ENCODE assay signal across 9 cellular contexts in the genomic region with DNA sequence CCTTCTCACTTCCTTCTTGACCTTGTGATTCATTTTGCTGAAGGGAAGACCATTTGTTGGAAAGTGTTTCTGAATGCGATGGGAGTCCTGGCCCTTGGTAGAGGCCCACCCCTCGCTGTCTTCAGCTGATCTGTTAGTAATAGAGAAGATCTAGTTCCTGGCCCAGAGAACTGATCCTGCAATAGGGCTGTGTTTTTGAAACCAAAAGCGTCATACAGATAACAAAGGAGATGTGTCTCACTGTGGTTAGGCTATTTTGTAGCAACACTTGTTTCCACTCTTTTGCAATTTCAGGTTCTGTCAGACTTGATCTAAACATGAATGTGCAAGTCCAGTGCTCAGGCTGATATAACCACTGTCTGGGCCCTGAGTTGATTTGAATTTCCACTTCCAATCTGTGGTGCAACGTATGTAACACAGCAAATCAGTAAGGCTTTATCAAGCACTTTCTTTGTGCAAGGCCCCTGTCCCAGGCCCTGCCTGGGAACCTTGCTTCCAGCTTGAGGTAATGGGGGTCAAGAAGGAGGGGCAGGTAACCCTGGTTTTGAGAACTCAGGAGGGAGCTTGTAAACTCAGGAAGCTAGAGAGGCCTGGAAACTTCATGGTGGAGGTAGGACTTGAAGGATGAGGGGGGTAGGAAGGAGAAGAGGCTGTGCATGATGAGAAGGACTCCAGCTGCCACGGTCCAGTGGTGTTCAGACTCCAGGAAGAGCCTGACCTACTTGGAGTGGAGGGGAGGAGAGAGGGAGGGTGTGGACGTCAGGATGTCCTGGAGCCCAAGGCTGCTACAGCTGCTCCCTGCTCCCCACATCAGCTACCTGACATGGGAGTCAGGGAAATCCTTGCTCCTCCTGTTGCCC. TPM values are rescaled to one million over a fixed set of nuclear protein-coding genes. Genes with fewer than 3 reads are reported as not detected.
DNase-seq lines count a peak whose midpoint lies in the region; ATAC-seq and TF ChIP-seq lines count a peak whose summit lies in the region.
"Had no signal": no experiment of that assay in that cellular context is flagged by ENCODE, and none has a peak within 500 bp of the region (broad histone marks: within the 10 kb centered on the region; RNA-seq: fewer than 3 reads in every experiment).

No MANE protein-coding gene starts in this region.

- TF ChIP-seq EP300 in esophagus muscularis mucosa (IDR thresholded peaks at IDR 0.05): no peak

- no peaks in the 10 kb centered on the region for H3K27me3 Mint-ChIP-seq in CD4-positive, alpha-beta memory T cell
- no peaks in the 10 kb centered on the region for H3K27me3 Mint-ChIP-seq in activated CD8-positive, alpha-beta T cell treated with anti-CD3 and anti-CD28 coated beads for 36 hours

- peaks cover 0 to 2% of the 10 kb centered on the region in 2 donors for H3K36me3 Mint-ChIP-seq in CD4-positive, alpha-beta memory T cell
- no peaks in the 10 kb centered on the region for H3K36me3 Mint-ChIP-seq in activated CD8-positive, alpha-beta T cell treated with anti-CD3 and anti-CD28 coated beads for 36 hours (ENCODE audit: low read depth)
- H3K36me3 Mint-ChIP-seq: brain had no signal

- 62% methylated on average over 6 of the region's 6 CpGs for WGBS in esophagus muscularis mucosa
- 68% methylated on average over 6 of the region's 6 CpGs for WGBS in prostate gland

- H3K4me3 Mint-ChIP-seq in CD4-positive, alpha-beta memory T cell: peak overlapping the region in 7 of 8 donors; percentile 73 to 89 (median 77)
- H3K4me3 Mint-ChIP-seq in activated CD8-positive, alpha-beta T cell treated with anti-CD3 and anti-CD28 coated beads for 36 hours: peak overlapping the region; percentile 42
- H3K4me3 Mint-ChIP-seq: brain had no signal

- H3K9me3 Mint-ChIP-seq in CD4-positive, alpha-beta memory T cell: no peaks in the 10 kb centered on the region
- H3K9me3 Mint-ChIP-seq in activated CD8-positive, alpha-beta T cell treated with anti-CD3 and anti-CD28 coated beads for 36 hours: no peaks in the 10 kb centered on the region
- H3K9me3 Mint-ChIP-seq: brain had no signal

- H3K4me3 ChIP-seq in CD4-positive, alpha-beta memory T cell (ENCODE audit: low read length in 2 of 2): no peak overlapping the region
- H3K4me3 ChIP-seq in esophagus muscularis mucosa (no peak overlapping the region), prostate gland (no peak overlapping the region)

- intact Hi-C loops in CD4-positive, alpha-beta memory T cell (cut with micrococcal nuclease): loop anchor here (1.0 kb wide), 1 partner anchor 45 kb away; no protein-coding TSS in a partner anchor
- intact Hi-C loops in activated CD8-positive, alpha-beta T cell treated with anti-CD3 and anti-CD28 coated beads for 36 hours (cut with micrococcal nuclease): loop anchor here (2.0 kb wide), 1 partner anchor 45 kb away; no protein-coding TSS in a partner anchor
- intact Hi-C loops in left colon (cut with DNase I, micrococcal nuclease) (no loop called here), esophagus muscularis mucosa (cut with DNase I) (no loop called here), prostate gland (cut with DNase I) (no loop called here)

- no peak for TF ChIP-seq POLR2A in esophagus muscularis mucosa (IDR thresholded peaks at IDR 0.05; ENCODE audit: low read depth)
- no peak for TF ChIP-seq POLR2A in prostate gland (IDR thresholded peaks at IDR 0.05)

- no peaks in the 10 kb centered on the region for H3K9me3 ChIP-seq in CD4-positive, alpha-beta memory T cell (ENCODE audit: control insufficient read depth in 1 of 2, low read length in 2 of 2)
- H3K9me3 ChIP-seq in esophagus muscularis mucosa: no peaks in the 10 kb centered on the region
- no peaks in the 10 kb centered on the region for H3K9me3 ChIP-seq in prostate gland

- POLR2A ChIA-PET in CD4-positive, alpha-beta memory T cell (lab: Charles Lee; ENCODE audit: partially characterized antibody): interaction anchor here (0.6 to 7.1 kb wide), 9 partner anchors 10 to 1047 kb away, joined by 3 to 110 read pairs (median 4); a partner anchor contains a TSS
- POLR2A ChIA-PET in activated CD8-positive, alpha-beta T cell treated with anti-CD3 and anti-CD28 coated beads for 36 hours (lab: Charles Lee): interaction anchor here (0.6 to 6.9 kb wide), 12 partner anchors 10 to 178 kb away, joined by 3 to 77 read pairs (median 3); a partner anchor contains a TSS

- CTCF ChIA-PET in CD4-positive, alpha-beta memory T cell (lab: Charles Lee; ENCODE audit: partially characterized antibody): interaction anchor here (0.7 to 3.8 kb wide), 7 partner anchors 18 to 50 kb away, joined by 3 to 27 read pairs (median 3); a partner anchor contains a TSS
- CTCF ChIA-PET in activated CD8-positive, alpha-beta T cell treated with anti-CD3 and anti-CD28 coated beads for 36 hours (lab: Charles Lee): interaction anchor here (0.8 to 4.3 kb wide), 11 partner anchors 10 to 50 kb away, joined by 3 to 25 read pairs (median 6); a partner anchor contains a TSS

- no peaks in the 10 kb centered on the region for H3K36me3 ChIP-seq in CD4-positive, alpha-beta memory T cell (ENCODE audit: insufficient read depth, low read length)
- no peaks in the 10 kb centered on the region for H3K36me3 ChIP-seq in esophagus muscularis mucosa
- no peaks in the 10 kb centered on the region for H3K36me3 ChIP-seq in prostate gland

- peak overlapping the region; percentile 45 for H3K27ac ChIP-seq in CD4-positive, alpha-beta memory T cell (ENCODE audit: low read depth, low read length)
- H3K27ac ChIP-seq in esophagus muscularis mucosa (replicated peaks in 1 of 4) (peak overlapping the region in 2 of 4 donors; percentile 38 to 50), prostate gland (peak overlapping the region in 1 of 2 donors; percentile 26)

- DNase-seq in CD4-positive, alpha-beta memory T cell: peak; percentile 54 to 70 (median 63)
- DNase-seq in activated CD8-positive, alpha-beta T cell treated with anti-CD3 and anti-CD28 coated beads for 36 hours: peak; percentile 56
- DNase-seq in left colon: no peak
- no peak for DNase-seq in esophagus muscularis mucosa (ENCODE audit: extremely low spot score)
- no peak for DNase-seq in prostate gland (ENCODE audit: low spot score)
- DNase-seq in NCI-H510A treated with DMSO at 0.1 percent for 48 hours (lab: John Stamatoyannopoulos, UW): no peak

- peak; percentile 50 for ATAC-seq in GM19452 (IDR thresholded peaks at IDR 0.05; ENCODE audit: unreplicated experiment)
- peak; percentile 56 for ATAC-seq in HG03469 (IDR thresholded peaks at IDR 0.05; ENCODE audit: unreplicated experiment)
- peak; percentile 75 for ATAC-seq in activated CD8-positive, alpha-beta T cell treated with anti-CD3 and anti-CD28 coated beads for 36 hours
- peak; percentile 37 for ATAC-seq in left colon

- peak overlapping the region; percentile 93 to 99 (median 97) for H3K27ac Mint-ChIP-seq in CD4-positive, alpha-beta memory T cell
- peak overlapping the region; percentile 94 for H3K27ac Mint-ChIP-seq in activated CD8-positive, alpha-beta T cell treated with anti-CD3 and anti-CD28 coated beads for 36 hours
- H3K27ac Mint-ChIP-seq: brain had no signal

- peaks cover 19 to 32% (median 27%) of the 10 kb centered on the region in 4 donors for H3K4me1 Mint-ChIP-seq in CD4-positive, alpha-beta memory T cell
- H3K4me1 Mint-ChIP-seq in activated CD8-positive, alpha-beta T cell treated with anti-CD3 and anti-CD28 coated beads for 36 hours (ENCODE audit: low read depth): peaks cover 40% of the 10 kb centered on the region
- H3K4me1 Mint-ChIP-seq: brain had no signal

- TF ChIP-seq CTCF in activated CD8-positive, alpha-beta T cell treated with anti-CD3 and anti-CD28 coated beads for 36 hours (IDR thresholded peaks at IDR 0.05): no peak
- TF ChIP-seq CTCF in esophagus muscularis mucosa (IDR thresholded peaks at IDR 0.05): no peak
- no peak for TF ChIP-seq CTCF in prostate gland (IDR thresholded peaks at IDR 0.05)

- peaks cover 32% of the 10 kb centered on the region for H3K4me1 ChIP-seq in CD4-positive, alpha-beta memory T cell (ENCODE audit: insufficient read depth, low read length)
- H3K4me1 ChIP-seq in esophagus muscularis mucosa (peaks cover 0 to 5% (median 0%) of the 10 kb centered on the region in 4 donors), prostate gland (replicated peaks) (no peaks in the 10 kb centered on the region)

- no peaks in the 10 kb centered on the region for H3K27me3 ChIP-seq in CD4-positive, alpha-beta memory T cell (ENCODE audit: insufficient read depth, low read length)
- H3K27me3 ChIP-seq in esophagus muscularis mucosa: no peaks in the 10 kb centered on the region
- no peaks in the 10 kb centered on the region for H3K27me3 ChIP-seq in prostate gland (replicated peaks; ENCODE audit: insufficient read depth)

RNA-seq across cellular contexts. Expression of a gene that starts 42.2 kb away (rescaled TPM):
- 100 to 1,000 TPM; 122 to 133 TPM for total RNA-seq in CD4-positive, alpha-beta memory T cell
- 100 to 1,000 TPM; 168 to 298 TPM for polyA plus RNA-seq in CD4-positive, alpha-beta memory T cell
- total RNA-seq in activated CD8-positive, alpha-beta T cell treated with anti-CD3 and anti-CD28 coated beads for 36 hours: 100 to 1,000 TPM; 279 to 292 TPM
- total RNA-seq in left colon (10 to 100 TPM; 19.5 to 38.0 TPM), esophagus muscularis mucosa (100 to 1,000 TPM in 1 of 4 donors, 10 to 100 TPM in 3; 44.9 to 201 (median 82.3) TPM), prostate gland (10 to 100 TPM; 29.1 to 44.3 TPM)

RNA-seq across cellular contexts. Expression of a gene that starts 57.1 kb away (rescaled TPM):
- 10 to 100 TPM; 17.9 to 18.5 TPM for total RNA-seq in CD4-positive, alpha-beta memory T cell
- 1 to 10 TPM; 2.7 to 8.1 TPM for polyA plus RNA-seq in CD4-positive, alpha-beta memory T cell
- 10 to 100 TPM in 1 of 2 experiments, 1 to 10 TPM in 1; 9.7 to 10.9 TPM for total RNA-seq in activated CD8-positive, alpha-beta T cell treated with anti-CD3 and anti-CD28 coated beads for 36 hours
- total RNA-seq in left colon (10 to 100 TPM; 19.2 to 21.2 TPM), esophagus muscularis mucosa (10 to 100 TPM; 29.1 to 46.8 (median 38.2) TPM), prostate gland (10 to 100 TPM; 37.3 to 46.7 TPM)

Comparison
In these comparisons a context has a peak if more than half of its experiments do, and no peak if none do; other contexts are left out.
1. DNase-seq: peak in CD4-positive, alpha-beta memory T cell (5 of 5) and activated CD8-positive, alpha-beta T cell treated with anti-CD3 and anti-CD28 coated beads for 36 hours (single experiment); none in left colon (0 of 2), esophagus muscularis mucosa (single experiment), prostate gland (single experiment) and NCI-H510A treated with DMSO at 0.1 percent for 48 hours (single experiment).
2. intact Hi-C loops: an anchor here in CD4-positive, alpha-beta memory T cell (1.0 kb wide) and activated CD8-positive, alpha-beta T cell treated with anti-CD3 and anti-CD28 coated beads for 36 hours (2.0 kb wide); none called in left colon, esophagus muscularis mucosa and prostate gland.
3. Peak in every context shown above with its lines, with median percentiles within 50 percentile points of each other: ATAC-seq.